Comparison of ENCODE assay signal across 29 cellular contexts in genomic region chr2:190460533-190460932, GRCh38.
"Had no signal": no experiment of that assay in that cellular context is flagged by ENCODE, and none has a peak within 500 bp of the region (broad histone marks: within the 10 kb centered on the region; RNA-seq: fewer than 3 reads in every experiment).

No MANE protein-coding gene starts in this region.

- H3K36me3 Mint-ChIP-seq: neural progenitor cell, type B pancreatic cell had no signal

- H3K36me3 ChIP-seq: colonic mucosa, left lung, neural progenitor cell, sigmoid colon had no signal

- H3K9me3 Mint-ChIP-seq: dendritic cell treated with granulocyte-macrophage colony-stimulating factor and Interleukin-4, amounts not matched to agents 40 ng/mL and 50 ng/mL, for 4 days; mesothelial cell of epicardium; naive B cell; nephron; neural progenitor cell; stimulated activated memory B cell treated with anti-CD40 and anti-IgM and Interleukin-4, amounts not matched to agents 10 μg/mL and 1 μg/mL and 100 μg/mL, for 72 hours; type B pancreatic cell had no signal

- H3K9ac ChIP-seq: neural progenitor cell had no signal

- H3K4me1 ChIP-seq: colonic mucosa, left lung, psoas muscle, sigmoid colon, testis, tibial artery had no signal

- H3K9me3 ChIP-seq: colonic mucosa, esophagus squamous epithelium, heart right ventricle, left lung, mucosa of descending colon, psoas muscle, sigmoid colon, testis, tibial artery had no signal

- H3K27me3 Mint-ChIP-seq: dendritic cell treated with granulocyte-macrophage colony-stimulating factor and Interleukin-4, amounts not matched to agents 40 ng/mL and 50 ng/mL, for 4 days; naive B cell; stimulated activated memory B cell treated with anti-CD40 and anti-IgM and Interleukin-4, amounts not matched to agents 10 μg/mL and 1 μg/mL and 100 μg/mL, for 72 hours; type B pancreatic cell had no signal

- H3K4me3 ChIP-seq: colonic mucosa, esophagus squamous epithelium, heart right ventricle, left lung, mucosa of descending colon, neural progenitor cell, psoas muscle, sigmoid colon, testis, tibial artery had no signal

- H3K4me3 Mint-ChIP-seq: dendritic cell treated with granulocyte-macrophage colony-stimulating factor and Interleukin-4, amounts not matched to agents 40 ng/mL and 50 ng/mL, for 4 days; mesothelial cell of epicardium; naive B cell; nephron; neural progenitor cell; stimulated activated memory B cell treated with anti-CD40 and anti-IgM and Interleukin-4, amounts not matched to agents 10 μg/mL and 1 μg/mL and 100 μg/mL, for 72 hours; type B pancreatic cell had no signal

- H3K4me1 Mint-ChIP-seq: nephron had no signal

- ATAC-seq: left lung; mucosa of descending colon; psoas muscle; stimulated activated memory B cell treated with anti-CD40 and anti-IgM and Interleukin-4, amounts not matched to agents 10 μg/mL and 1 μg/mL and 100 μg/mL, for 72 hours; stimulated activated naive CD8-positive, alpha-beta T cell treated with anti-CD3 and anti-CD28 coated beads, Interleukin-15, Interleukin-2, amounts not matched to agents 100 U/mL and 50 U/mL, for 24 hours had no signal

- H3K27ac Mint-ChIP-seq: dendritic cell treated with granulocyte-macrophage colony-stimulating factor and Interleukin-4, amounts not matched to agents 40 ng/mL and 50 ng/mL, for 4 days; mesothelial cell of epicardium; neural progenitor cell; stimulated activated memory B cell treated with anti-CD40 and anti-IgM and Interleukin-4, amounts not matched to agents 10 μg/mL and 1 μg/mL and 100 μg/mL, for 72 hours; type B pancreatic cell had no signal

- H3K27ac ChIP-seq: colonic mucosa, esophagus squamous epithelium, neural progenitor cell, psoas muscle, sigmoid colon, testis, tibial artery had no signal

- DNase-seq: colonic mucosa; effector memory CD4-positive, alpha-beta T cell; esophagus squamous epithelium; foreskin melanocyte; glutamatergic neuron; heart right ventricle; hippocampal formation; left cardiac atrium; left lung; mesenchymal stem cell; mucosa of descending colon; naive B cell; nucleus accumbens; posterior cingulate gyrus; psoas muscle; right cardiac atrium; sigmoid colon; stimulated activated CD4-positive, alpha-beta T cell treated with anti-CD3 and anti-CD28 coated beads, Interleukin-2, amount 100 ng/mL, for 24 hours; stimulated activated CD4-positive, alpha-beta T cell treated with anti-CD3 and anti-CD28 coated beads, Interleukin-4, amount 100 ng/mL, for 4 hours; stimulated activated naive CD8-positive, alpha-beta T cell treated with anti-CD3 and anti-CD28 coated beads, Interleukin-15, Interleukin-2, amounts not matched to agents 100 U/mL and 50 U/mL, for 24 hours; substantia nigra; testis; tibial artery had no signal

- H3K27me3 ChIP-seq: colonic mucosa, esophagus squamous epithelium, heart right ventricle, left lung, neural progenitor cell, sigmoid colon, testis, tibial artery had no signal

- H2AFZ ChIP-seq: neural progenitor cell had no signal

- H3K4me2 ChIP-seq: neural progenitor cell had no signal
